In genomic region chr9:112844771-112845542, GRCh38 we compare ENCODE assay signal across 1 cellular context.
TF ChIP-seq lines count a peak whose summit lies in the region.

No MANE protein-coding gene starts in this region.

TF ChIP-seq in H1, 55 proteins besides CTCF, POLR2A, EP300 and RAD21 (continued from another document):
- no peak for TF ChIP-seq MAFK (IDR thresholded peaks at IDR 0.05; ENCODE audit: low read depth, low read length)
